23 cellular contexts compared by ENCODE assay signal in genomic region chr10:126094537-126094936, GRCh38.
A peak's percentile ranks its signal among the peaks of the same experiment; 100 is the strongest.
DNase-seq lines count a peak whose midpoint lies in the region; ATAC-seq lines count a peak whose summit lies in the region.
"Had no signal": no experiment of that assay in that cellular context is flagged by ENCODE, and none has a peak within 500 bp of the region (broad histone marks: within the 10 kb centered on the region; RNA-seq: fewer than 3 reads in every experiment).

No MANE protein-coding gene starts in this region.

- peaks cover 6% of the 10 kb centered on the region for H3K4me1 ChIP-seq in mesenchymal stem cell (ENCODE audit: control insufficient read depth, insufficient read depth, low read depth, low read length)
- H3K4me1 ChIP-seq: transverse colon had no signal

- H3K9ac ChIP-seq in mesenchymal stem cell (ENCODE audit: low read length) = no peak overlapping the region
- H3K9ac ChIP-seq: GM23248 had no signal

- H3K36me3 ChIP-seq in mesenchymal stem cell (ENCODE audit: control insufficient read depth in 1 of 2, insufficient read depth in 2 of 2, low read depth in 1 of 2, low read length in 2 of 2) = peaks cover 14 to 77% of the 10 kb centered on the region in 2 experiments
- H3K36me3 ChIP-seq: transverse colon had no signal

- H2BK120ac ChIP-seq in mesenchymal stem cell (ENCODE audit: low read depth, low read length) = no peak overlapping the region

- no peaks in the 10 kb centered on the region for H3K9me3 ChIP-seq in mesenchymal stem cell (ENCODE audit: control insufficient read depth, low read length)
- H3K9me3 ChIP-seq: mucosa of descending colon, transverse colon had no signal

- H3K4me3 ChIP-seq in mesenchymal stem cell (ENCODE audit: insufficient read depth in 1 of 2, low read depth in 1 of 2, low read length in 2 of 2) = no peak overlapping the region
- H3K4me3 ChIP-seq: GM23248, mucosa of descending colon, skin epidermis, transverse colon had no signal

- H4K8ac ChIP-seq in mesenchymal stem cell (ENCODE audit: low read length) = no peak overlapping the region

- H3K79me1 ChIP-seq in mesenchymal stem cell (replicated peaks; ENCODE audit: low read length, poor library complexity, severe bottlenecking) = peaks cover 6% of the 10 kb centered on the region

- WGBS in mesenchymal stem cell = 88% methylated on average over 3 of the region's 5 CpGs

- no peaks in the 10 kb centered on the region for H3K27me3 ChIP-seq in mesenchymal stem cell (ENCODE audit: control insufficient read depth in 1 of 2, insufficient read depth in 1 of 2, low read length in 2 of 2)
- H3K27me3 ChIP-seq: transverse colon had no signal

- H3K4me2 ChIP-seq in mesenchymal stem cell (ENCODE audit: low read length, poor library complexity, severe bottlenecking) = no peak overlapping the region

- no peak for ATAC-seq in HG02840 (IDR thresholded peaks at IDR 0.05; ENCODE audit: low FRiP score, unreplicated experiment)
- ATAC-seq in HG03354 (IDR thresholded peaks at IDR 0.05; ENCODE audit: poor library complexity, severe bottlenecking, unreplicated experiment) = no peak
- ATAC-seq: mucosa of descending colon; stimulated activated memory B cell treated with anti-CD40 and anti-IgM and Interleukin-4, amounts not matched to agents 10 μg/mL and 1 μg/mL and 100 μg/mL, for 72 hours had no signal

- no peak overlapping the region for H2BK12ac ChIP-seq in mesenchymal stem cell (ENCODE audit: low read length in 2 of 2)

- H3K27ac ChIP-seq in mesenchymal stem cell (ENCODE audit: low read length, poor library complexity, severe bottlenecking) = no peak overlapping the region
- H3K27ac ChIP-seq: GM23248, skin epidermis, transverse colon had no signal

- DNase-seq in DMS153 (lab: John Stamatoyannopoulos, UW) (peak; percentile 71), EH (ENCODE audit: low read depth) (peak; percentile 25), NCI-H510A treated with DMSO at 0.1 percent for 48 hours (lab: John Stamatoyannopoulos, UW) (peak; percentile 76), mesenchymal stem cell (peak; percentile 11), inferior parietal cortex (ENCODE audit: extremely low spot score) (no peak)
- DNase-seq: activated CD4-positive, alpha-beta memory T cell treated with anti-CD3 and anti-CD28 coated beads, Interleukin-2, amount 10 ng/mL, durations not matched to agents 7 days and 5 days; activated CD8-positive, alpha-beta memory T cell treated with anti-CD3 and anti-CD28 coated beads, Interleukin-2, amount 50 U/mL, for 48 hours; activated naive CD4-positive, alpha-beta T cell treated with anti-CD3 and anti-CD28 coated beads for 36 hours; C1 segment of cervical spinal cord; cerebellar nuclear complex; COR-L47; GM23248; mucosa of descending colon; NCI-H1105; NCI-H2081 treated with DMSO at 0.1 percent for 48 hours; NCI-H446 treated with DMSO at 0.1 percent for 48 hours; retina; Right ventricle myocardium superior; transverse colon had no signal

- no peak overlapping the region for H3K14ac ChIP-seq in mesenchymal stem cell (ENCODE audit: low read length in 2 of 2)

- no peak overlapping the region for H2BK5ac ChIP-seq in mesenchymal stem cell (ENCODE audit: low read depth, low read length, poor library complexity, severe bottlenecking)

- H2AK5ac ChIP-seq in mesenchymal stem cell (ENCODE audit: low read length, severe bottlenecking) = no peak overlapping the region

- no peak overlapping the region for H2BK15ac ChIP-seq in mesenchymal stem cell (ENCODE audit: low read depth, poor library complexity, severe bottlenecking)

- H2AFZ ChIP-seq in mesenchymal stem cell (ENCODE audit: low read depth, low read length) = no peak overlapping the region
- H2AFZ ChIP-seq: GM23248 had no signal

- H3K23ac ChIP-seq in mesenchymal stem cell (ENCODE audit: low read length in 2 of 2) = no peak overlapping the region

- H4K91ac ChIP-seq in mesenchymal stem cell (ENCODE audit: low read length) = no peak overlapping the region

- H3K4ac ChIP-seq in mesenchymal stem cell (ENCODE audit: low read depth in 1 of 2, low read length in 2 of 2) = no peak overlapping the region

- no peak overlapping the region for H3K18ac ChIP-seq in mesenchymal stem cell (ENCODE audit: low read depth in 1 of 2, low read length in 2 of 2)
